Comparison of ENCODE assay signal across 1 cellular context in genomic region chr18:36931116-36931515, GRCh38.
TF ChIP-seq lines count a peak whose summit lies in the region.

No MANE protein-coding gene starts in this region.

TF ChIP-seq in WTC11, 78 proteins besides CTCF, POLR2A, EP300 and RAD21 (continued from another document):
- TF ChIP-seq ZNF121 (CRISPR knock-in tag; IDR thresholded peaks at IDR 0.05) (no peak), ESRRA (CRISPR knock-in tag; IDR thresholded peaks at IDR 0.05; ENCODE audit: borderline replicate concordance) (no peak), ZNF512 (CRISPR knock-in tag; IDR thresholded peaks at IDR 0.05; ENCODE audit: borderline replicate concordance) (no peak), MYBL2 (CRISPR knock-in tag; IDR thresholded peaks at IDR 0.05) (no peak), STAT6 (CRISPR knock-in tag; conservative IDR thresholded peaks at IDR 0.05; ENCODE audit: low read depth) (no peak), NFE2L1 (CRISPR knock-in tag; IDR thresholded peaks at IDR 0.05) (no peak), USF2 (CRISPR knock-in tag; IDR thresholded peaks at IDR 0.05) (no peak), MLX (CRISPR knock-in tag; IDR thresholded peaks at IDR 0.05) (no peak), FOXP1 (CRISPR knock-in tag; IDR thresholded peaks at IDR 0.05; ENCODE audit: borderline replicate concordance) (no peak), OVOL2 (CRISPR knock-in tag; IDR thresholded peaks at IDR 0.05; ENCODE audit: borderline replicate concordance) (no peak)
TF ChIP-seq in WTC11: peak in this region for 0.
